In genomic region chr18:73768043-73768442, GRCh38 we compare ENCODE assay signal across 15 cellular contexts.
"Had no signal": no experiment of that assay in that cellular context is flagged by ENCODE, and none has a peak within 500 bp of the region (broad histone marks: within the 10 kb centered on the region; RNA-seq: fewer than 3 reads in every experiment).

No MANE protein-coding gene starts in this region.

- H3K27ac ChIP-seq: epithelial cell of prostate, gastroesophageal sphincter, hepatocyte, spleen, tibial nerve, vagina had no signal

- H3K4me1 ChIP-seq: gastroesophageal sphincter, spleen, tibial nerve, vagina had no signal

- H3K79me2 ChIP-seq: hepatocyte had no signal

- H2AFZ ChIP-seq: hepatocyte had no signal

- H3K27me3 ChIP-seq: gastroesophageal sphincter, hepatocyte, spleen, tibial nerve, vagina had no signal

- DNase-seq: activated CD4-positive, alpha-beta memory T cell treated with anti-CD3 and anti-CD28 coated beads for 36 hours; activated effector memory CD4-positive, alpha-beta T cell treated with anti-CD3 and anti-CD28 coated beads, Interleukin-2, amount 50 U/mL, for 16 hours; activated T-cell treated with anti-CD3 and anti-CD28 coated beads, Interleukin-2, amount 50 U/mL, for 4 hours; amniotic stem cell; effector memory CD8-positive, alpha-beta T cell; spleen; stimulated activated CD4-positive, alpha-beta T cell treated with anti-CD3 and anti-CD28 coated beads, Interleukin-1b, Interleukin-23, amount 100 ng/mL, for 48 hours had no signal

- H3K4me3 ChIP-seq: gastroesophageal sphincter, hepatocyte, spleen, tibial nerve, vagina had no signal

- ATAC-seq: activated naive CD4-positive, alpha-beta T cell treated with anti-CD3 and anti-CD28 coated beads, Interleukin-2, amount 50 U/mL, for 72 hours; activated T-cell treated with anti-CD3 and anti-CD28 coated beads, Interleukin-2, amount 50 U/mL, for 4 hours; effector memory CD8-positive, alpha-beta T cell; gastroesophageal sphincter; sciatic nerve; stimulated activated memory B cell treated with anti-CD40 and anti-IgM and Interleukin-4, amounts not matched to agents 10 μg/mL and 1 μg/mL and 100 μg/mL, for 72 hours had no signal

- H3K36me3 ChIP-seq: gastroesophageal sphincter, spleen, tibial nerve, vagina had no signal

- H3K9me3 ChIP-seq: gastroesophageal sphincter, spleen, tibial nerve, vagina had no signal

- H3K4me2 ChIP-seq: hepatocyte had no signal
